In genomic region chr1:92481598-92482403, GRCh38 we compare ENCODE assay signal across 8 cellular contexts. TPM values are rescaled to one million over a fixed set of nuclear protein-coding genes. Genes with fewer than 3 reads are reported as not detected.
DNase-seq lines count a peak whose midpoint lies in the region; ATAC-seq and TF ChIP-seq lines count a peak whose summit lies in the region.

No MANE protein-coding gene starts in this region.

- intact Hi-C loops in mucosa of descending colon (cut with DNase I, micrococcal nuclease) (no loop called here), vagina (cut with DNase I) (no loop called here)

- TF ChIP-seq POLR2A in vagina (IDR thresholded peaks at IDR 0.05) = no peak

- no peak overlapping the region for H3K27ac ChIP-seq in vagina

- H3K4me1 ChIP-seq in mucosa of descending colon (ENCODE audit: low read depth) (peaks cover 59% of the 10 kb centered on the region), vagina (peaks cover 67% of the 10 kb centered on the region)

- TF ChIP-seq CTCF in cardiac fibroblast (IDR thresholded peaks at IDR 0.05; ENCODE audit: low read depth, low read length) = no peak
- TF ChIP-seq CTCF in mucosa of descending colon (IDR thresholded peaks at IDR 0.05) = no peak
- no peak for TF ChIP-seq CTCF in vagina (IDR thresholded peaks at IDR 0.05)

- peak; percentile 35 for DNase-seq in stimulated activated CD4-positive, alpha-beta T cell treated with anti-CD3 and anti-CD28 coated beads, Interleukin-15, amount 100 ng/mL, for 24 hours
- DNase-seq in stimulated activated CD4-positive, alpha-beta T cell treated with anti-CD3 and anti-CD28 coated beads, Interleukin-12 subunit alpha, Interleukin-12 subunit beta, amount 100 ng/mL, for 4 hours = no peak
- DNase-seq in cardiac fibroblast (ENCODE audit: low read depth in 2 of 2) = peak in 1 of 2 donors; percentile 25
- peak in 2 of 3 donors; percentile 34 to 48 for DNase-seq in mucosa of descending colon
- DNase-seq in vagina (ENCODE audit: extremely low spot score in 2 of 2) = no peak
- DNase-seq in SIG-M5 treated with dmso at 0.1 percent for 504 hours (lab: John Stamatoyannopoulos, UW; ENCODE audit: unreplicated experiment) = no peak

- no peak for ATAC-seq in mucosa of descending colon
- ATAC-seq in HG03432 (IDR thresholded peaks at IDR 0.05; ENCODE audit: unreplicated experiment) = no peak
- no peak for ATAC-seq in GM19324 (IDR thresholded peaks at IDR 0.05; ENCODE audit: low FRiP score, unreplicated experiment)

- peaks cover 36% of the 10 kb centered on the region for H3K27me3 ChIP-seq in vagina

- H3K36me3 ChIP-seq in mucosa of descending colon (ENCODE audit: low read depth) (no peaks in the 10 kb centered on the region), vagina (no peaks in the 10 kb centered on the region)

- H3K9me3 ChIP-seq in mucosa of descending colon (no peaks in the 10 kb centered on the region), vagina (no peaks in the 10 kb centered on the region)

- H3K4me3 ChIP-seq in cardiac fibroblast (replicated peaks in 1 of 2; ENCODE audit: low read depth in 2 of 2, low read length in 2 of 2) = peak overlapping the region; percentile 19 to 34
- no peak overlapping the region for H3K4me3 ChIP-seq in mucosa of descending colon
- H3K4me3 ChIP-seq in vagina = peak overlapping the region; percentile 39 to 49

RNA-seq across cellular contexts. Expression of gene GFI1, which starts 4.9 kb away (rescaled TPM):
- total RNA-seq in mucosa of descending colon (1 to 10 TPM; 2.7 to 7.8 (median 7.7) TPM), vagina (3.9 TPM)

Comparison
In these comparisons a context has a peak if more than half of its experiments do, and no peak if none do; other contexts are left out.
1. DNase-seq: peak in stimulated activated CD4-positive, alpha-beta T cell treated with anti-CD3 and anti-CD28 coated beads, Interleukin-15, amount 100 ng/mL, for 24 hours (single experiment) and mucosa of descending colon (2 of 3); none in stimulated activated CD4-positive, alpha-beta T cell treated with anti-CD3 and anti-CD28 coated beads, Interleukin-12 subunit alpha, Interleukin-12 subunit beta, amount 100 ng/mL, for 4 hours (single experiment), vagina (0 of 2) and SIG-M5 treated with dmso at 0.1 percent for 504 hours (single experiment).